4 cellular contexts compared by ENCODE assay signal in genomic region chr1:144019101-144019500, GRCh38. TPM values are rescaled to one million over a fixed set of nuclear protein-coding genes. Genes with fewer than 3 reads are reported as not detected.
"Had no signal": no experiment of that assay in that cellular context is flagged by ENCODE, and none has a peak within 500 bp of the region (broad histone marks: within the 10 kb centered on the region; RNA-seq: fewer than 3 reads in every experiment).

No MANE protein-coding gene starts in this region.

RNA-seq across cellular contexts. Expression of gene FAM72C, which starts 47.3 kb away (rescaled TPM):
- total RNA-seq: left lobe of liver, left ventricle myocardium inferior, left ventricle myocardium superior, lower lobe of right lung had no signal
